8 cellular contexts compared by ENCODE assay signal in genomic region chr2:24077535-24077877, GRCh38. TPM values are rescaled to one million over a fixed set of nuclear protein-coding genes. Genes with fewer than 3 reads are reported as not detected.
DNase-seq lines count a peak whose midpoint lies in the region; ATAC-seq and TF ChIP-seq lines count a peak whose summit lies in the region.

No MANE protein-coding gene starts in this region.

- no peak for TF ChIP-seq CTCF in breast epithelium (IDR thresholded peaks at IDR 0.05)
- TF ChIP-seq CTCF in lower leg skin (IDR thresholded peaks at IDR 0.05) = no peak
- TF ChIP-seq CTCF in transverse colon (IDR thresholded peaks at IDR 0.05) = no peak

- H3K4me1 ChIP-seq in breast epithelium (no peaks in the 10 kb centered on the region), transverse colon (peaks cover 9 to 37% (median 16%) of the 10 kb centered on the region in 4 donors), SJCRH30 (peaks cover 29% of the 10 kb centered on the region)

- H3K4me1 Mint-ChIP-seq in activated T-cell treated with anti-CD3 and anti-CD28 coated beads, Interleukin-2, amount 50 U/mL, for 24 hours (ENCODE audit: low read depth) = peaks cover 37% of the 10 kb centered on the region

- no peaks in the 10 kb centered on the region for H3K9me3 Mint-ChIP-seq in activated T-cell treated with anti-CD3 and anti-CD28 coated beads, Interleukin-2, amount 50 U/mL, for 24 hours

- H3K36me3 Mint-ChIP-seq in activated T-cell treated with anti-CD3 and anti-CD28 coated beads, Interleukin-2, amount 50 U/mL, for 24 hours (ENCODE audit: low read depth) = peaks cover 42% of the 10 kb centered on the region

- in situ Hi-C loops in transverse colon (cut with MboI; ENCODE audit: low pct_ligation_motif_present in 1 of 4, low pct_unique_long_range_greater_than_20kb in 1 of 4, low sequenced_read_pairs in 3 of 4) = loop anchor here in 1 of 4 donors (10.0 kb wide), 1 partner anchor 153 kb away; the partner anchor contains the start of gene ATAD2B

- H3K27me3 Mint-ChIP-seq in activated T-cell treated with anti-CD3 and anti-CD28 coated beads, Interleukin-2, amount 50 U/mL, for 24 hours = no peaks in the 10 kb centered on the region

- peak overlapping the region; percentile 98 for H3K4me3 Mint-ChIP-seq in activated T-cell treated with anti-CD3 and anti-CD28 coated beads, Interleukin-2, amount 50 U/mL, for 24 hours

- no peak for TF ChIP-seq EP300 in transverse colon (IDR thresholded peaks at IDR 0.05; ENCODE audit: low read depth)

- H3K27ac ChIP-seq in breast epithelium (peak overlapping the region; percentile 97 to 99), transverse colon (peak overlapping the region; percentile 90 to 97 (median 93)), SJCRH30 (no peak overlapping the region)

- ATAC-seq in HG03135 (IDR thresholded peaks at IDR 0.05; ENCODE audit: unreplicated experiment) = no peak

- TF ChIP-seq POLR2A in breast epithelium (IDR thresholded peaks at IDR 0.05) (no peak), lower leg skin (IDR thresholded peaks at IDR 0.05) (no peak), transverse colon (IDR thresholded peaks at IDR 0.05) (no peak)

- intact Hi-C loops in breast epithelium (cut with DNase I; ENCODE audit: low total_unique reads) (no loop called here), lower leg skin (cut with DNase I; ENCODE audit: low total_unique reads) (no loop called here), transverse colon (cut with DNase I; ENCODE audit: low total_unique reads) (no loop called here)

- H3K36me3 ChIP-seq in breast epithelium (no peaks in the 10 kb centered on the region), transverse colon (peaks cover 0 to 13% (median 4%) of the 10 kb centered on the region in 4 donors), SJCRH30 (peaks cover 36% of the 10 kb centered on the region)

- no peak for DNase-seq in activated T-cell treated with anti-CD3 and anti-CD28 coated beads, Interleukin-2, amount 50 U/mL, for 24 hours
- DNase-seq in activated T-cell treated with anti-CD3 and anti-CD28 coated beads for 4 hours (no peak), breast epithelium (ENCODE audit: low spot score in 2 of 2) (peak in 1 of 2 donors; percentile 21), lower leg skin (ENCODE audit: low spot score in 2 of 2) (no peak), transverse colon (no peak), SJCRH30 (no peak), dedifferentiated amniotic fluid mesenchymal stem cell (ENCODE audit: extremely low spot score) (no peak)

- WGBS in lower leg skin, 2 donors = 5 to 11% methylated on average over 9 of the region's 9 CpGs
- WGBS in transverse colon (ENCODE audit: low coverage in 1 of 2), 2 donors = 6 to 23% methylated on average over 2 to 9 of the region's 9 CpGs

- H3K4me3 ChIP-seq in breast epithelium = peak overlapping the region; percentile 74 to 90 (median 89)
- H3K4me3 ChIP-seq in lower leg skin (ENCODE audit: low read depth, poor library complexity, severe bottlenecking) = peak overlapping the region; percentile 41
- H3K4me3 ChIP-seq in transverse colon = peak overlapping the region; percentile 55 to 62 (median 60)
- no peak overlapping the region for H3K4me3 ChIP-seq in SJCRH30

- H3K27me3 ChIP-seq in breast epithelium (no peaks in the 10 kb centered on the region), transverse colon (no peaks in the 10 kb centered on the region), SJCRH30 (no peaks in the 10 kb centered on the region)

- no peaks in the 10 kb centered on the region for H3K9me3 ChIP-seq in breast epithelium
- H3K9me3 ChIP-seq in transverse colon = no peaks in the 10 kb centered on the region
- no peaks in the 10 kb centered on the region for H3K9me3 ChIP-seq in SJCRH30 (replicated peaks)

- H3K27ac Mint-ChIP-seq in activated T-cell treated with anti-CD3 and anti-CD28 coated beads, Interleukin-2, amount 50 U/mL, for 24 hours = peak overlapping the region; percentile 71

RNA-seq across cellular contexts. Expression of gene SF3B6, which starts 1.4 kb away (rescaled TPM):
- 100 to 1,000 TPM in 2 of 3 donors, 10 to 100 TPM in 1; 91.7 to 125 (median 110) TPM for total RNA-seq in breast epithelium
- total RNA-seq in lower leg skin = 10 to 100 TPM; 81.3 to 90.8 (median 86.5) TPM
- total RNA-seq in transverse colon = 100 to 1,000 TPM in 1 of 4 donors, 10 to 100 TPM in 3; 17.3 to 104 (median 93.2) TPM
- 357 and 360 TPM in 2 replicates for total RNA-seq in SJCRH30 (2014; rRNA removed; shearing (Covaris generic))

RNA-seq across cellular contexts. Expression of gene TP53I3, which starts 7.1 kb away (rescaled TPM):
- total RNA-seq in breast epithelium (10 to 100 TPM; 19.2 to 24.3 (median 19.6) TPM), lower leg skin (10 to 100 TPM in 2 of 4 donors, 1 to 10 TPM in 2; 5.0 to 17.9 (median 8.5) TPM), transverse colon (100 to 1,000 TPM in 3 of 4 donors, 10 to 100 TPM in 1; 83.2 to 257 (median 128) TPM)
- total RNA-seq in SJCRH30 (2014; rRNA removed; shearing (Covaris generic)) = 38.6 and 42.1 TPM in 2 replicates

RNA-seq across cellular contexts. Expression of gene FKBP1B, which starts 28.0 kb away (rescaled TPM):
- 10 to 100 TPM in 1 of 3 donors, 1 to 10 TPM in 2; 3.2 to 11.0 (median 7.2) TPM for total RNA-seq in breast epithelium
- total RNA-seq in lower leg skin = 10 to 100 TPM in 2 of 4 donors, 1 to 10 TPM in 2; 7.2 to 11.8 (median 9.5) TPM
- total RNA-seq in transverse colon = 10 to 100 TPM in 1 of 4 donors, 1 to 10 TPM in 3; 6.0 to 27.3 (median 8.4) TPM
- 41.8 and 47.2 TPM in 2 replicates for total RNA-seq in SJCRH30 (2014; rRNA removed; shearing (Covaris generic))

RNA-seq across cellular contexts. Expression of gene WDCP, which starts 30.3 kb away (rescaled TPM):
- total RNA-seq in breast epithelium (1 to 10 TPM; 3.4 to 8.3 (median 7.2) TPM), lower leg skin (1 to 10 TPM; 2.6 to 4.9 (median 3.8) TPM), transverse colon (1 to 10 TPM; 1.5 to 4.0 (median 3.0) TPM)
- total RNA-seq in SJCRH30 (2014; rRNA removed; shearing (Covaris generic)) = 45.5 and 46.2 TPM in 2 replicates

RNA-seq across cellular contexts. Expression of gene PFN4, which starts 45.6 kb away (rescaled TPM):
- total RNA-seq in breast epithelium (under 1 TPM in 2 of 3 donors, not detected in 1; 0.44 to 0.96 TPM), lower leg skin (under 1 TPM in 1 of 4 donors, not detected in 3; 0.65 TPM), transverse colon (under 1 TPM in 1 of 4 donors, not detected in 3; 0.80 TPM)
- total RNA-seq in SJCRH30 (2014; rRNA removed; shearing (Covaris generic)) = 0.53 and 0.81 TPM in 2 replicates
